Comparison of ENCODE assay signal across 24 cellular contexts in the genomic region with DNA sequence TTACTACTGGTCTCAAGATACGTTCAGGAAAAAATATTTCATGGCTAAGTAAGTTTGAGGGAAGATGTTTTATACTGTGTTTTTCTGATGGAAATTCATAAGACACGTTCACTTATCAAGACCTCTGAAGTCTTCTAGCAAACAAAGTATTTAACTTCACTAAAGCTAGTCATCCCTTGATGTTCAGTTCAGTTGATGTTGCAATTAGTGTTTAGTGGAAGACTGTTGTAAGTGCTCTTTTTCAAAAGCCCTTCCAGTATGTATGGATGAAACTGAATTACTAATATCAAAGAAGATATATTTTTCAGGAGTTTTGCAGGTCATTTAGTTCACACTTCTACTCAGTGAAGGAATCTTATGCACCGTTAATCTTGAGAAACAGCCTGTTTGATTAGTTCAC.
"Had no signal": no experiment of that assay in that cellular context is flagged by ENCODE, and none has a peak within 500 bp of the region (broad histone marks: within the 10 kb centered on the region; RNA-seq: fewer than 3 reads in every experiment).

No MANE protein-coding gene starts in this region.

- H3K4me3 ChIP-seq: left ventricle myocardium inferior, mucosa of descending colon, ovary, skin epidermis, suprapubic skin had no signal

- DNase-seq: activated CD4-positive, alpha-beta T cell treated with anti-CD3 and anti-CD28 coated beads, Interleukin-2, amount 10 ng/mL, durations not matched to agents 7 days and 5 days; activated CD4-positive, CD25-positive, alpha-beta regulatory T cell; activated CD8-positive, alpha-beta memory T cell treated with anti-CD3 and anti-CD28 coated beads, Interleukin-2, amount 50 U/mL, for 48 hours; activated naive CD4-positive, alpha-beta T cell; activated naive CD8-positive, alpha-beta T cell treated with anti-CD3 and anti-CD28 coated beads, Interleukin-2, amount 10 ng/mL, durations not matched to agents 7 days and 5 days; anterior cingulate cortex; brain microvascular endothelial cell; dermis blood vessel endothelial cell; endodermal cell; erythroblast; foreskin fibroblast; glutamatergic neuron; hypothalamus; left ventricle myocardium inferior; mucosa of descending colon; naive thymus-derived CD4-positive, alpha-beta T cell; ovary; stimulated activated CD4-positive, alpha-beta T cell treated with anti-CD3 and anti-CD28 coated beads, Interleukin-15, amount 100 ng/mL, for 24 hours; stimulated activated CD4-positive, alpha-beta T cell treated with anti-CD3 and anti-CD28 coated beads, Interleukin-4, amount 100 ng/mL, for 1 hour; stimulated activated naive CD4-positive, alpha-beta T cell treated with Interleukin-2 at 50 U/mL for 16 hours; SW 1271; trophoblast cell had no signal

- H3K9me3 ChIP-seq: left ventricle myocardium inferior, mucosa of descending colon, ovary, suprapubic skin had no signal

- H3K27ac ChIP-seq: brain microvascular endothelial cell, left ventricle myocardium inferior, ovary, skin epidermis, suprapubic skin had no signal

- H3K27me3 ChIP-seq: brain microvascular endothelial cell, ovary, suprapubic skin had no signal

- H3K36me3 ChIP-seq: brain microvascular endothelial cell, left ventricle myocardium inferior, ovary, suprapubic skin had no signal
